Comparison of ENCODE assay signal across 28 cellular contexts in the genomic region with DNA sequence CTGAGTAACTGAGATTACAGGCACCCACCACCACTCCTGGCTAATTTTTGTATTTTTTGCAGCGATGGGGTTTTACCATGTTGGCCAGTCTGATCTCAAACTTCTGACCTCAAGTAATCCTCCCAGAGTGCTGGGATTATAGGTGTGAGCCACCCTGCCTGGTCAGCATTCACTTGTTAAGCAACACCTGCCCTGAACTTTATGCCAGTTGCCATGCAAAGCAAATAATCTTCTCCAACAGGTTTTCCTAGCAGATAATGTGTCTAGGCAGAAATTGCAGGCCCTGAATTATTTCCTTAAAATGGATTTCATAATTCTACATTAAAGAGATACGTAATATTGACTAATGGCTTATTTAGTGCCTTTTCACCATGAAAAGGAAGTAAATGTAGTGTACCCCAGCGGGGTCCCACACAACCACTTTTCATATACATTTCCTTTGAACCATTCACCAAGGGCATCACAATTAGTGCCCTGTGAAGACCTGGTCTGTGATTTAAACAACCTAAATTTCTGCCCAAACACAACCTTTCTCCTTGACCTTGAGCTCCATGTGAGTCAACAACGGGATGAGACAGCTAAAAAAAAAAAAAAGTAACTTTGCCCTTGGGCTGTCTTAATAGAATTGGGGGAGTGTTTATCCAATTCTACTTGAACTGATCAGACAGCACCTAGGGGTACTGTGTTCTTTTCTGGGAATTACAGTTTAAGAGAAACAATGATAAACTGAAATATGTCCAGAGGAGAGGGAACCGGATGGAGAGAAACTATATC. TPM values are rescaled to one million over a fixed set of nuclear protein-coding genes. Genes with fewer than 3 reads are reported as not detected.
DNase-seq lines count a peak whose midpoint lies in the region; ATAC-seq, FAIRE-seq and TF ChIP-seq lines count a peak whose summit lies in the region.
"Had no signal": no experiment of that assay in that cellular context is flagged by ENCODE, and none has a peak within 500 bp of the region (broad histone marks: within the 10 kb centered on the region; RNA-seq: fewer than 3 reads in every experiment).

No MANE protein-coding gene starts in this region.

- H3F3A ChIP-seq in PC-9 (ENCODE audit: insufficient read depth, low read depth) = peaks cover 24% of the 10 kb centered on the region; the same call in 1 of the 2 replicates

- H3K9me3 ChIP-seq in A549 (no peaks in the 10 kb centered on the region), PC-9 (ENCODE audit: insufficient read depth, low read depth) (no peaks in the 10 kb centered on the region), esophagus (ENCODE audit: control insufficient read depth in 2 of 2, insufficient read depth in 1 of 2, low read depth in 1 of 2, low read length in 1 of 2) (no peaks in the 10 kb centered on the region), HepG2 (ENCODE audit: low read length) (no peaks in the 10 kb centered on the region)
- H3K9me3 ChIP-seq: SJSA1 had no signal

- no peaks in the 10 kb centered on the region for H4K20me1 ChIP-seq in PC-9 (ENCODE audit: insufficient read depth)
- no peaks in the 10 kb centered on the region for H4K20me1 ChIP-seq in HepG2 (ENCODE audit: insufficient read depth, low read length)

- CTCF ChIA-PET in A549 (lab: Yijun Ruan, JAX) (interaction anchor here (0.7 to 1.0 kb wide), 2 partner anchors 11 to 196 kb away, joined by 3 read pairs; no protein-coding TSS in a partner anchor), PC-9 (lab: Charles Lee) (no interaction called here), HepG2 (lab: Yijun Ruan, JAX; ENCODE audit: low intra/inter-chr PET ratio, low total read pairs) (no interaction called here)
- CTCF ChIA-PET in activated CD4-positive, alpha-beta T cell treated with anti-CD3 and anti-CD28 coated beads for 36 hours (lab: Charles Lee) = interaction anchor here (0.6 to 1.0 kb wide), 3 partner anchors 18 to 203 kb away, joined by 3 to 4 read pairs (median 3); no protein-coding TSS in a partner anchor

- no peaks in the 10 kb centered on the region for H3K36me3 Mint-ChIP-seq in immature natural killer cell
- no peaks in the 10 kb centered on the region for H3K36me3 Mint-ChIP-seq in activated CD4-positive, alpha-beta T cell treated with anti-CD3 and anti-CD28 coated beads for 36 hours (ENCODE audit: low read depth)
- H3K36me3 Mint-ChIP-seq: CD8-positive, alpha-beta T cell had no signal

- no peak overlapping the region for H3K4me3 Mint-ChIP-seq in immature natural killer cell
- no peak overlapping the region for H3K4me3 Mint-ChIP-seq in activated CD4-positive, alpha-beta T cell treated with anti-CD3 and anti-CD28 coated beads for 36 hours
- H3K4me3 Mint-ChIP-seq: CD8-positive, alpha-beta T cell had no signal

- intact Hi-C loops in PC-9 (cut with micrococcal nuclease; ENCODE audit: unreplicated experiment) (no loop called here), HepG2 (cut with micrococcal nuclease; ENCODE audit: unreplicated experiment) (no loop called here)
- intact Hi-C loops in activated CD4-positive, alpha-beta T cell treated with anti-CD3 and anti-CD28 coated beads for 36 hours (cut with DNase I, micrococcal nuclease) = no loop called here

- TF ChIP-seq EP300 in A549 (IDR thresholded peaks at IDR 0.05) (no peak), HepG2 (IDR thresholded peaks at IDR 0.05; ENCODE audit: low read depth in 2 of 2, low read length in 2 of 2) (no peak), HepG2 (CRISPR knock-in tag; IDR thresholded peaks at IDR 0.05; ENCODE audit: borderline replicate concordance) (no peak)

- TF ChIP-seq RAD21 in A549 (conservative IDR thresholded peaks at IDR 0.05 in 1 of 2, IDR thresholded peaks at IDR 0.05 in 1 of 2) (no peak), HepG2 (CRISPR knock-in tag; IDR thresholded peaks at IDR 0.05) (no peak)

- H3K36me3 ChIP-seq in PC-9 (ENCODE audit: low read depth) = no peaks in the 10 kb centered on the region
- H3K36me3 ChIP-seq in esophagus (ENCODE audit: control insufficient read depth in 2 of 2, insufficient read depth in 2 of 2, low read length in 1 of 2) = no peaks in the 10 kb centered on the region
- H3K36me3 ChIP-seq in HepG2 (replicated peaks in 1 of 2; ENCODE audit: control insufficient read depth in 1 of 2, insufficient read depth in 2 of 2, low read length in 2 of 2) = no peaks in the 10 kb centered on the region

- ATAC-seq in A549 (no peak), HepG2 (peak; percentile 55; the same call in 2 of the 3 replicates)
- ATAC-seq in activated CD4-positive, alpha-beta T cell treated with anti-CD3 and anti-CD28 coated beads for 36 hours = no peak
- ATAC-seq: CD8-positive, alpha-beta T cell; K562; Right ventricle myocardium inferior had no signal

- no peak overlapping the region for H3K27ac Mint-ChIP-seq in immature natural killer cell
- H3K27ac Mint-ChIP-seq in activated CD4-positive, alpha-beta T cell treated with anti-CD3 and anti-CD28 coated beads for 36 hours = no peak overlapping the region
- H3K27ac Mint-ChIP-seq: CD8-positive, alpha-beta T cell had no signal

- H3K9me2 ChIP-seq in PC-9 (ENCODE audit: insufficient read depth) = no peaks in the 10 kb centered on the region

- no peak overlapping the region for H3K9ac ChIP-seq in HepG2 (ENCODE audit: insufficient read depth, low read depth, low read length)

- H3K27ac ChIP-seq in A549 = no peak overlapping the region
- H3K27ac ChIP-seq in PC-9 = peak overlapping the region; percentile 92
- peak overlapping the region; percentile 80 to 83 for H3K27ac ChIP-seq in esophagus (ENCODE audit: low read depth in 2 of 2, low read length in 1 of 2)
- no peak overlapping the region for H3K27ac ChIP-seq in HepG2 (ENCODE audit: extremely low read length, insufficient read depth, low read length)
- H3K27ac ChIP-seq: SJSA1 had no signal

- TF ChIP-seq POLR2A in A549 (IDR thresholded peaks at IDR 0.05; ENCODE audit: low read length) (no peak), HepG2 (IDR thresholded peaks at IDR 0.05; ENCODE audit: insufficient read depth in 1 of 2, low read depth in 2 of 2, low read length in 2 of 2) (no peak)

- H3K4me1 ChIP-seq in A549 = peaks cover 15% of the 10 kb centered on the region; the same call in 2 of the 3 replicates
- H3K4me1 ChIP-seq in PC-9 (replicated peaks; ENCODE audit: insufficient read depth) = peaks cover 46% of the 10 kb centered on the region
- H3K4me1 ChIP-seq in esophagus (ENCODE audit: control insufficient read depth in 2 of 2, insufficient read depth in 2 of 2, low read length in 1 of 2) = peaks cover 0 to 6% of the 10 kb centered on the region in 2 donors
- H3K4me1 ChIP-seq in HepG2 (ENCODE audit: insufficient read depth, low read length) = peaks cover 7% of the 10 kb centered on the region; the same call in 1 of the 2 replicates

- POLR2A ChIA-PET in A549 (lab: Yijun Ruan, JAX) = no interaction called here
- POLR2A ChIA-PET in PC-9 (lab: Charles Lee; ENCODE audit: unreplicated experiment) = no interaction called here
- POLR2A ChIA-PET in HepG2 (lab: Yijun Ruan, JAX) = no interaction called here
- POLR2A ChIA-PET in activated CD4-positive, alpha-beta T cell treated with anti-CD3 and anti-CD28 coated beads for 36 hours (lab: Charles Lee) = no interaction called here

- no peak for FAIRE-seq in A549 (lab: Jason Lieb, UNC)
- no peak for FAIRE-seq in HepG2 (lab: Jason Lieb, UNC)
- FAIRE-seq: GM18507, GM19239, H54, K562 had no signal

- H3K4me3 ChIP-seq in A549 = no peak overlapping the region
- H3K4me3 ChIP-seq in PC-9 = peak overlapping the region; percentile 24; the same call in 1 of the 2 replicates
- no peak overlapping the region for H3K4me3 ChIP-seq in esophagus (ENCODE audit: low read depth in 1 of 2, low read length in 2 of 2)
- no peak overlapping the region for H3K4me3 ChIP-seq in HepG2 (replicated peaks in 1 of 3; ENCODE audit: insufficient read depth in 1 of 3, low read depth in 2 of 3, low read length in 3 of 3)
- H3K4me3 ChIP-seq: K562, SJSA1 had no signal

- H3K27me3 ChIP-seq in PC-9 (ENCODE audit: insufficient read depth, low read depth) (no peaks in the 10 kb centered on the region), esophagus (ENCODE audit: control insufficient read depth in 1 of 2, insufficient read depth in 2 of 2, low read length in 2 of 2) (no peaks in the 10 kb centered on the region), HepG2 (ENCODE audit: control insufficient read depth in 1 of 2, insufficient read depth in 2 of 2, low read length in 2 of 2) (peaks cover 2 to 21% of the 10 kb centered on the region in 2 experiments; a peak in 4 of 5 replicates)
- H3K27me3 ChIP-seq: SJSA1 had no signal

- no peak for TF ChIP-seq CTCF in A549 (IDR thresholded peaks at IDR 0.05)
- no peak for TF ChIP-seq CTCF in PC-9 (conservative IDR thresholded peaks at IDR 0.05)
- TF ChIP-seq CTCF in HepG2 (CRISPR knock-in tag; IDR thresholded peaks at IDR 0.05) = no peak

- BruUV-seq in PC-9 (replicated peaks; lab: Mats Ljungman, UMichigan) (no TSS peak), HepG2 (replicated peaks; lab: Mats Ljungman, UMichigan) (no TSS peak)

- DNase-seq in A549 (ENCODE audit: low read depth in 1 of 2, low spot score in 1 of 2) (no peak), PC-9 (peak; percentile 20 to 92), HepG2 (ENCODE audit: low spot score) (no peak), hepatic stellate cell (ENCODE audit: low spot score) (no peak), immature natural killer cell (no peak), NCI-H2227 treated with DMSO at 0.1 percent for 48 hours (lab: John Stamatoyannopoulos, UW) (no peak)
- DNase-seq in activated CD4-positive, alpha-beta T cell treated with anti-CD3 and anti-CD28 coated beads for 36 hours = no peak
- DNase-seq: 8988T; AML-193; C1 segment of cervical spinal cord; CD8-positive, alpha-beta T cell; DMS153; GDM1; MM.1S; NCI-H1048; NCI-H1417 treated with DMSO at 0.1 percent for 48 hours; NCI-H187 treated with DMSO at 0.1 percent for 48 hours; NCI-H2107; NCI-H510A treated with DMSO at 0.1 percent for 48 hours; NCI-H748 treated with DMSO at 0.1 percent for 48 hours; NK-92 treated with Interleukin-12 subunit alpha and Interleukin-12 subunit beta, amount 100 ng/mL, for 24 hours had no signal

- H3K4me1 Mint-ChIP-seq in immature natural killer cell = no peaks in the 10 kb centered on the region
- H3K4me1 Mint-ChIP-seq in activated CD4-positive, alpha-beta T cell treated with anti-CD3 and anti-CD28 coated beads for 36 hours = no peaks in the 10 kb centered on the region

- in situ Hi-C loops in HepG2 (cut with HindIII; ENCODE audit: extremely low pct_ligation_motif_present, low pct_unique_long_range_greater_than_20kb) = no loop called here

- WGBS in A549 (ENCODE audit: missing lambda C conversion rate) = 58% methylated on average over 5 of the region's 5 CpGs
- WGBS in esophagus, 2 donors = 46 to 58% methylated on average over 5 of the region's 5 CpGs
- WGBS in HepG2 (ENCODE audit: low lambda C conversion rate) = 26% methylated on average over 5 of the region's 5 CpGs

- H3K4me2 ChIP-seq in A549 = 0 out of 3 replicates have a peak overlapping the region, but pooled peaks have one; percentile 12
- H3K4me2 ChIP-seq in PC-9 = peak overlapping the region; percentile 73
- H3K4me2 ChIP-seq in HepG2 (ENCODE audit: low read depth, low read length) = no peak overlapping the region

- H3K9me3 Mint-ChIP-seq in immature natural killer cell = peaks cover 0 to 3% (median 0%) of the 10 kb centered on the region in 6 donors
- H3K9me3 Mint-ChIP-seq in activated CD4-positive, alpha-beta T cell treated with anti-CD3 and anti-CD28 coated beads for 36 hours (ENCODE audit: low read depth) = no peaks in the 10 kb centered on the region
- H3K9me3 Mint-ChIP-seq: CD8-positive, alpha-beta T cell had no signal

- H2AFZ ChIP-seq in PC-9 (no peak overlapping the region), HepG2 (ENCODE audit: low read length) (no peak overlapping the region)

- peaks cover 0 to 5% (median 5%) of the 10 kb centered on the region in 3 donors for H3K27me3 Mint-ChIP-seq in immature natural killer cell (ENCODE audit: low read depth in 3 of 3)
- H3K27me3 Mint-ChIP-seq in activated CD4-positive, alpha-beta T cell treated with anti-CD3 and anti-CD28 coated beads for 36 hours = peaks cover 9% of the 10 kb centered on the region

- H3K79me2 ChIP-seq in PC-9 (ENCODE audit: low read depth) (no peaks in the 10 kb centered on the region), HepG2 (ENCODE audit: insufficient read depth, low read length) (no peaks in the 10 kb centered on the region)

RNA-seq across cellular contexts. Expression of a gene that starts 41.6 kb away (rescaled TPM):
- polyA plus RNA-seq in A549 (2011; rRNA removed) = 839 and 1,363 TPM in 2 replicates
- polyA plus RNA-seq in A549 (2012; cell fraction: cytosol; rRNA removed) = 930 and 1,028 TPM in 2 replicates
- 344 and 371 TPM in 2 replicates for polyA plus RNA-seq in A549 (2012; cell fraction: nucleus; rRNA removed)
- polyA plus RNA-seq in A549 (2017; fragmentation: RNase III; extraction: RNeasy Plus Mini Kit Qiagen cat#74134 plus additional on column Dnase treatment) = 1,005 to 1,061 TPM (median 1,035 TPM) in 3 replicates
- 463 and 573 TPM in 2 replicates for polyA minus RNA-seq in A549 (2011; rRNA and poly(A)+ RNA removed)
- total RNA-seq in PC-9 (2021) = 328 and 367 TPM in 2 replicates
- polyA plus RNA-seq in esophagus = 1,000 to 10,000 TPM in 1 of 2 donors, 100 to 1,000 TPM in 1; 803 to 1,031 TPM
- total RNA-seq in HepG2 (2016; rRNA removed; fragmentation: Illumina TruSeq; extraction: Trizol) = 1,731 and 2,041 TPM in 2 replicates
- 2,502 and 2,842 TPM in 2 replicates for total RNA-seq in HepG2 (2016; cell fraction: cytosol; rRNA removed; fragmentation: Illumina TruSeq; extraction: Trizol; ENCODE audit: low read depth)
- 1,728 and 2,113 TPM in 2 replicates for total RNA-seq in HepG2 (2016; cell fraction: insoluble cytoplasmic fraction; rRNA removed; fragmentation: Illumina TruSeq; extraction: Trizol)
- 4,021 and 4,360 TPM in 2 replicates for total RNA-seq in HepG2 (2016; cell fraction: membrane; rRNA removed; fragmentation: Illumina TruSeq; extraction: Trizol)
- total RNA-seq in HepG2 (2016; cell fraction: nucleus; rRNA removed; fragmentation: Illumina TruSeq; extraction: Trizol) = 733 and 787 TPM in 2 replicates
- polyA plus RNA-seq in HepG2 (2011; rRNA removed) = 1,124 and 1,284 TPM in 2 replicates
- polyA plus RNA-seq in HepG2 (2011; cell fraction: cytosol; rRNA removed) = 1,102 and 1,298 TPM in 2 replicates
- 405 and 450 TPM in 2 replicates for polyA plus RNA-seq in HepG2 (2011; cell fraction: nucleus; rRNA removed)
- polyA plus RNA-seq in HepG2 (2012) = 1,299 and 1,825 TPM in 2 replicates
- 2,574 and 2,780 TPM in 2 replicates for polyA plus RNA-seq in HepG2 (2016; cell fraction: cytosol; fragmentation: Illumina TruSeq; extraction: Trizol; ENCODE audit: low read depth)
- 1,745 and 1,876 TPM in 2 replicates for polyA plus RNA-seq in HepG2 (2016; cell fraction: insoluble cytoplasmic fraction; fragmentation: Illumina TruSeq; extraction: Trizol; ENCODE audit: low read depth)
- polyA plus RNA-seq in HepG2 (2016; cell fraction: membrane; fragmentation: Illumina TruSeq; extraction: Trizol; ENCODE audit: low read depth) = 3,375 and 3,437 TPM in 2 replicates
- polyA plus RNA-seq in HepG2 (2016; cell fraction: nucleus; fragmentation: Illumina TruSeq; extraction: Trizol; ENCODE audit: insufficient read depth, low read depth) = 1,165 and 1,197 TPM in 2 replicates
- polyA minus RNA-seq in HepG2 (2011; rRNA and poly(A)+ RNA removed; ENCODE audit: low replicate concordance) = 599 and 1,204 TPM in 2 replicates
- polyA minus RNA-seq in HepG2 (2011; cell fraction: cytosol; rRNA and poly(A)+ RNA removed) = 406 and 415 TPM in 2 replicates
- polyA minus RNA-seq in HepG2 (2011; cell fraction: nucleus; rRNA and poly(A)+ RNA removed) = 338 and 413 TPM in 2 replicates
- polyA plus RNA-seq in immature natural killer cell = 1,000 to 10,000 TPM in 1 of 3 donors, 100 to 1,000 TPM in 2; 434 to 1,002 (median 456) TPM
- total RNA-seq in activated CD4-positive, alpha-beta T cell treated with anti-CD3 and anti-CD28 coated beads for 36 hours = 1,000 to 10,000 TPM in 1 of 2 experiments, 100 to 1,000 TPM in 1; 983 to 1,166 TPM

RNA-seq across cellular contexts. Expression of a gene that starts 42.0 kb away (rescaled TPM):
- polyA plus RNA-seq in A549 (2011; rRNA removed) (126 and 134 TPM in 2 replicates), A549 (2017; fragmentation: RNase III; extraction: RNeasy Plus Mini Kit Qiagen cat#74134 plus additional on column Dnase treatment) (78.7 to 86.7 TPM (median 82.7 TPM) in 3 replicates), esophagus (10 to 100 TPM; 20.7 to 40.9 TPM), HepG2 (2011; rRNA removed) (102 and 139 TPM in 2 replicates), immature natural killer cell (10 to 100 TPM; 30.2 to 43.3 (median 39.7) TPM)
- 47.2 and 48.2 TPM in 2 replicates for polyA plus RNA-seq in A549 (2012; cell fraction: cytosol; rRNA removed)
- polyA plus RNA-seq in A549 (2012; cell fraction: nucleus; rRNA removed) = 32.8 and 48.6 TPM in 2 replicates
- polyA minus RNA-seq in A549 (2011; rRNA and poly(A)+ RNA removed) = 70.6 and 106 TPM in 2 replicates
- total RNA-seq in PC-9 (2021) (60.7 and 68.9 TPM in 2 replicates), HepG2 (2016; rRNA removed; fragmentation: Illumina TruSeq; extraction: Trizol) (242 and 396 TPM in 2 replicates)
- total RNA-seq in HepG2 (2016; cell fraction: cytosol; rRNA removed; fragmentation: Illumina TruSeq; extraction: Trizol; ENCODE audit: low read depth) = 70.4 and 73.3 TPM in 2 replicates
- 239 and 375 TPM in 2 replicates for total RNA-seq in HepG2 (2016; cell fraction: insoluble cytoplasmic fraction; rRNA removed; fragmentation: Illumina TruSeq; extraction: Trizol)
- 61.9 and 76.2 TPM in 2 replicates for total RNA-seq in HepG2 (2016; cell fraction: membrane; rRNA removed; fragmentation: Illumina TruSeq; extraction: Trizol)
- 111 and 119 TPM in 2 replicates for total RNA-seq in HepG2 (2016; cell fraction: nucleus; rRNA removed; fragmentation: Illumina TruSeq; extraction: Trizol)
- polyA plus RNA-seq in HepG2 (2011; cell fraction: cytosol; rRNA removed) = 93.2 and 124 TPM in 2 replicates
- 33.6 and 45.1 TPM in 2 replicates for polyA plus RNA-seq in HepG2 (2011; cell fraction: nucleus; rRNA removed)
- polyA plus RNA-seq in HepG2 (2012) = 110 and 123 TPM in 2 replicates
- 10.0 and 11.0 TPM in 2 replicates for polyA plus RNA-seq in HepG2 (2016; cell fraction: cytosol; fragmentation: Illumina TruSeq; extraction: Trizol; ENCODE audit: low read depth)
- polyA plus RNA-seq in HepG2 (2016; cell fraction: insoluble cytoplasmic fraction; fragmentation: Illumina TruSeq; extraction: Trizol; ENCODE audit: low read depth) = 200 and 204 TPM in 2 replicates
- 21.5 and 24.6 TPM in 2 replicates for polyA plus RNA-seq in HepG2 (2016; cell fraction: membrane; fragmentation: Illumina TruSeq; extraction: Trizol; ENCODE audit: low read depth)
- 67.1 and 72.5 TPM in 2 replicates for polyA plus RNA-seq in HepG2 (2016; cell fraction: nucleus; fragmentation: Illumina TruSeq; extraction: Trizol; ENCODE audit: insufficient read depth, low read depth)
- 73.9 and 109 TPM in 2 replicates for polyA minus RNA-seq in HepG2 (2011; rRNA and poly(A)+ RNA removed; ENCODE audit: low replicate concordance)
- 96.8 and 105 TPM in 2 replicates for polyA minus RNA-seq in HepG2 (2011; cell fraction: cytosol; rRNA and poly(A)+ RNA removed)
- polyA minus RNA-seq in HepG2 (2011; cell fraction: nucleus; rRNA and poly(A)+ RNA removed) = 89.4 and 111 TPM in 2 replicates
- 10 to 100 TPM; 70.6 to 90.4 TPM for total RNA-seq in activated CD4-positive, alpha-beta T cell treated with anti-CD3 and anti-CD28 coated beads for 36 hours

Comparison
In these comparisons a context has a peak if more than half of its experiments do, and no peak if none do; other contexts are left out.
1. DNase-seq: peak in PC-9 (2 of 2); none in A549 (0 of 2), HepG2 (single experiment), hepatic stellate cell (single experiment), immature natural killer cell (0 of 3), NCI-H2227 treated with DMSO at 0.1 percent for 48 hours (single experiment) and activated CD4-positive, alpha-beta T cell treated with anti-CD3 and anti-CD28 coated beads for 36 hours (single experiment).
2. H3K27ac ChIP-seq: peak in PC-9 (single experiment) and esophagus (2 of 2); none in A549 (0 of 2) and HepG2 (single experiment).
3. CTCF ChIA-PET loops: an anchor here in A549 (0.7 to 1.0 kb wide) and activated CD4-positive, alpha-beta T cell treated with anti-CD3 and anti-CD28 coated beads for 36 hours (0.6 to 1.0 kb wide); none called in PC-9 and HepG2.